ENCODE assay signal across 8 cellular contexts in genomic region chr19:2237869-2238153, GRCh38. TPM values are rescaled to one million over a fixed set of nuclear protein-coding genes. Genes with fewer than 3 reads are reported as not detected.
DNase-seq lines count a peak whose midpoint lies in the region; ATAC-seq and TF ChIP-seq lines count a peak whose summit lies in the region.
"Had no signal": no experiment of that assay in that cellular context is flagged by ENCODE, and none has a peak within 500 bp of the region (broad histone marks: within the 10 kb centered on the region; RNA-seq: fewer than 3 reads in every experiment).

No MANE protein-coding gene starts in this region.

- H3K9ac ChIP-seq in HCT116 (ENCODE audit: low read length), result peak overlapping the region; percentile 99

- H3K27me3 ChIP-seq in HCT116 (ENCODE audit: insufficient read depth, low read length), result no peaks in the 10 kb centered on the region
- no peaks in the 10 kb centered on the region for H3K27me3 ChIP-seq in spleen (replicated peaks in 1 of 7)

- H3K4me3 Mint-ChIP-seq in WTC11 (peak overlapping the region; percentile 93), glutamatergic neuron (ENCODE audit: unreplicated experiment) (peak overlapping the region; percentile 91)

- TF ChIP-seq CTCF in HCT116 (IDR thresholded peaks at IDR 0.05 in 2 of 3, conservative IDR thresholded peaks at IDR 0.05 in 1 of 3; ENCODE audit: borderline replicate concordance in 1 of 3, insufficient read depth in 1 of 3, low read depth in 2 of 3, low read length in 2 of 3) (no peak), WTC11 (IDR thresholded peaks at IDR 0.05) (no peak), glutamatergic neuron (IDR thresholded peaks at IDR 0.05; ENCODE audit: partially characterized antibody, unreplicated experiment) (no peak), spleen (IDR thresholded peaks at IDR 0.05 in 8 of 11, conservative IDR thresholded peaks at IDR 0.05 in 3 of 11) (no peak)

- H4K20me1 ChIP-seq in HCT116 (ENCODE audit: insufficient read depth), result peaks cover 32% of the 10 kb centered on the region; the same call in 1 of the 2 replicates

- TF ChIP-seq POLR2A in HCT116 (IDR thresholded peaks at IDR 0.05; ENCODE audit: borderline replicate concordance, extremely low read depth, insufficient read depth, insufficient read length) (no peak), spleen (IDR thresholded peaks at IDR 0.05) (no peak)

- H3K79me2 ChIP-seq in HCT116 (ENCODE audit: insufficient read depth, low read length), result peaks cover 95% of the 10 kb centered on the region

- intact Hi-C loops in HCT116 (cut with micrococcal nuclease) (loop anchor here (5.0 kb wide), 1 partner anchor 76 kb away; the partner anchor contains the start of gene DOT1L), spleen (cut with DNase I; ENCODE audit: low total_unique reads) (loop anchor here (2.0 to 10.0 kb wide), 3 partner anchors 33 to 154 kb away; partner anchors contain the start of gene DOT1L)

- H3K36me3 Mint-ChIP-seq in WTC11 (peaks cover 19% of the 10 kb centered on the region), glutamatergic neuron (ENCODE audit: unreplicated experiment) (no peaks in the 10 kb centered on the region)

- no peak overlapping the region for H2AFZ ChIP-seq in HCT116 (ENCODE audit: low read depth, low read length, poor library complexity, severe bottlenecking)

- TF ChIP-seq RAD21 in HCT116 (IDR thresholded peaks at IDR 0.05; ENCODE audit: low read depth), result no peak

- H3K9me3 ChIP-seq in HCT116 (ENCODE audit: control insufficient read depth in 1 of 2, insufficient read depth in 1 of 2, low read depth in 1 of 2, low read length in 2 of 2) (no peaks in the 10 kb centered on the region), spleen (no peaks in the 10 kb centered on the region)

- H3K4me1 ChIP-seq in HCT116 (ENCODE audit: control insufficient read depth in 1 of 2, insufficient read depth in 2 of 2, low read length in 2 of 2) (peaks cover 17 to 46% of the 10 kb centered on the region in 2 experiments; a peak in 3 of 4 replicates), spleen (peaks cover 62 to 90% (median 81%) of the 10 kb centered on the region in 6 donors)

- peaks cover 9 to 59% of the 10 kb centered on the region in 2 experiments for H3K36me3 ChIP-seq in HCT116 (ENCODE audit: control insufficient read depth in 1 of 2, insufficient read depth in 2 of 2, low read length in 2 of 2)
- H3K36me3 ChIP-seq in spleen, result peaks cover 0 to 37% (median 13%) of the 10 kb centered on the region in 6 donors

- peaks cover 42% of the 10 kb centered on the region for H3K4me1 Mint-ChIP-seq in WTC11
- peaks cover 32% of the 10 kb centered on the region for H3K4me1 Mint-ChIP-seq in glutamatergic neuron (ENCODE audit: low read depth, unreplicated experiment)

- POLR2A ChIA-PET in HCT116 (lab: Charles Lee) (no interaction called here), WTC11 (lab: Charles Lee) (no interaction called here)

- WGBS in spleen, 5 donors, result 59 to 79% (median 69%) methylated on average over 6 of the region's 6 CpGs

- H3K4me2 ChIP-seq in HCT116 (ENCODE audit: low read length), result peak overlapping the region; percentile 80

- peak overlapping the region; percentile 83 to 92 for H3K4me3 ChIP-seq in HCT116 (replicated peaks in 1 of 2; ENCODE audit: low read depth in 1 of 2, low read length in 2 of 2)
- peak overlapping the region in 7 of 8 donors; percentile 74 to 98 (median 95) for H3K4me3 ChIP-seq in spleen

- no TSS peak for BruUV-seq in HCT116 (replicated peaks; lab: Mats Ljungman, UMichigan)

- H3K9me3 Mint-ChIP-seq in WTC11 (no peaks in the 10 kb centered on the region), glutamatergic neuron (ENCODE audit: unreplicated experiment) (peaks cover 29% of the 10 kb centered on the region)

- peak overlapping the region; percentile 95 for H3K27ac ChIP-seq in HCT116 (ENCODE audit: low read depth, low read length)
- H3K27ac ChIP-seq in spleen, result peak overlapping the region in 6 of 8 donors; percentile 89 to 100 (median 98)

- CTCF ChIA-PET in HCT116 (lab: Charles Lee), result interaction anchor here (1.1 kb wide), 1 partner anchor 82 kb away, joined by 4 read pairs; no protein-coding TSS in a partner anchor
- CTCF ChIA-PET in WTC11 (lab: Charles Lee), result interaction anchor here (0.6 to 4.7 kb wide), 7 partner anchors 13 to 82 kb away, joined by 3 to 65 read pairs (median 12); partner anchors contain the start of gene AMH

- H3K27ac Mint-ChIP-seq in WTC11 (peak overlapping the region; percentile 99), glutamatergic neuron (ENCODE audit: unreplicated experiment) (peak overlapping the region; percentile 89)

- H3K27me3 Mint-ChIP-seq in WTC11 (ENCODE audit: low read depth) (peaks cover 5% of the 10 kb centered on the region; the same call in 1 of the 2 replicates), glutamatergic neuron (ENCODE audit: unreplicated experiment) (peaks cover 21% of the 10 kb centered on the region)

- RAD21 ChIA-PET in HCT116 (lab: Charles Lee; ENCODE audit: low non-redundant PET in 1 of 2, low total read pairs in 2 of 2, uncharacterized antibody in 2 of 2, unreplicated experiment in 2 of 2), result interaction anchor here in 1 of 2 experiments (1.0 kb wide), 1 partner anchor 82 kb away, joined by 4 read pairs; no protein-coding TSS in a partner anchor

- ATAC-seq in HCT116 (no peak), WTC11 (no peak), HG03159 (IDR thresholded peaks at IDR 0.05; ENCODE audit: unreplicated experiment) (no peak), HG03108 (IDR thresholded peaks at IDR 0.05; ENCODE audit: unreplicated experiment) (no peak)

- DNase-seq in HCT116 (ENCODE audit: low read depth, low spot score), result no peak
- DNase-seq in WTC11 (ENCODE audit: low spot score), result no peak
- no peak for DNase-seq in glutamatergic neuron
- no peak for DNase-seq in spleen
- no peak for DNase-seq in activated gamma-delta T cell (lab: John Stamatoyannopoulos, UW)
- DNase-seq: NCI-H446 had no signal

- no peaks in the 10 kb centered on the region for H3K9me2 ChIP-seq in HCT116 (ENCODE audit: insufficient read depth)

TF ChIP-seq in HCT116, 20 proteins besides CTCF, POLR2A, EP300 and RAD21 (continues in another document):
- TF ChIP-seq YY1 (IDR thresholded peaks at IDR 0.05; ENCODE audit: extremely low read depth, insufficient replicate concordance, low read depth, low read length) (no peak), SP1 (IDR thresholded peaks at IDR 0.05; ENCODE audit: low read depth) (no peak), CBX3 (IDR thresholded peaks at IDR 0.05; ENCODE audit: low read depth) (no peak), FOSL1 (IDR thresholded peaks at IDR 0.05; ENCODE audit: low read depth) (no peak), ZNF274 (IDR thresholded peaks at IDR 0.05; ENCODE audit: low read depth, low read length) (no peak), JUND (IDR thresholded peaks at IDR 0.05) (no peak)

TF ChIP-seq in WTC11, 78 proteins besides CTCF, POLR2A, EP300 and RAD21 (continues in another document):
- TF ChIP-seq SOX15 (CRISPR knock-in tag; IDR thresholded peaks at IDR 0.05) (no peak), ZNF121 (CRISPR knock-in tag; IDR thresholded peaks at IDR 0.05) (no peak), RELA (CRISPR knock-in tag; IDR thresholded peaks at IDR 0.05; ENCODE audit: borderline replicate concordance) (no peak), ATF2 (CRISPR knock-in tag; IDR thresholded peaks at IDR 0.05; ENCODE audit: borderline replicate concordance, low read depth) (no peak)

RNA-seq across cellular contexts. Expression of gene SF3A2, which starts 1.2 kb away (rescaled TPM):
- 166 TPM for total RNA-seq in HCT116 (2021; ENCODE audit: unreplicated experiment)
- 139 and 153 TPM in 2 replicates for polyA plus RNA-seq in HCT116 (2012)
- total RNA-seq in WTC11 (2021), result 167 to 184 TPM (median 169 TPM) in 3 replicates
- 101 TPM for total RNA-seq in glutamatergic neuron (ENCODE audit: unreplicated experiment)
- 10 to 100 TPM; 28.5 to 79.7 (median 66.6) TPM for total RNA-seq in spleen
- polyA plus RNA-seq in spleen, result 10 to 100 TPM; 35.1 to 50.4 (median 37.7) TPM

RNA-seq across cellular contexts. Expression of gene PLEKHJ1, which starts 1.7 kb away (rescaled TPM):
- total RNA-seq in HCT116 (2021; ENCODE audit: unreplicated experiment) (88.2 TPM), WTC11 (2021) (164 to 189 TPM (median 167 TPM) in 3 replicates), glutamatergic neuron (ENCODE audit: unreplicated experiment) (164 TPM), spleen (10 to 100 TPM; 37.7 to 66.6 (median 45.6) TPM)
- polyA plus RNA-seq in HCT116 (2012), result 62.8 and 76.0 TPM in 2 replicates
- 100 to 1,000 TPM in 1 of 3 donors, 10 to 100 TPM in 2; 78.5 to 117 (median 91.8) TPM for polyA plus RNA-seq in spleen

RNA-seq across cellular contexts. Expression of gene AMH, which starts 11.3 kb away (rescaled TPM):
- total RNA-seq in HCT116 (2021; ENCODE audit: unreplicated experiment) (42.8 TPM), WTC11 (2021) (4.7 to 11.2 TPM (median 5.2 TPM) in 3 replicates), glutamatergic neuron (ENCODE audit: unreplicated experiment) (11.0 TPM), spleen (1 to 10 TPM in 4 of 7 donors, under 1 TPM in 3; 0.79 to 5.7 (median 2.1) TPM)
- polyA plus RNA-seq in HCT116 (2012), result 14.0 and 14.4 TPM in 2 replicates
- 1 to 10 TPM in 1 of 3 donors, under 1 TPM in 2; 0.20 to 1.2 (median 0.58) TPM for polyA plus RNA-seq in spleen

RNA-seq across cellular contexts. Expression of gene JSRP1, which starts 18.4 kb away (rescaled TPM):
- total RNA-seq in HCT116 (2021; ENCODE audit: unreplicated experiment) (0.30 TPM), WTC11 (2021) (0.33 to 1.4 TPM (median 0.73 TPM) in 3 replicates), glutamatergic neuron (ENCODE audit: unreplicated experiment) (not detected), spleen (1 to 10 TPM; 1.2 to 4.8 (median 3.4) TPM)
- 1.3 and 1.5 TPM in 2 replicates for polyA plus RNA-seq in HCT116 (2012)
- polyA plus RNA-seq in spleen, result 1 to 10 TPM; 1.2 to 3.0 (median 2.8) TPM

RNA-seq across cellular contexts. Expression of gene PEAK3, which starts 44.2 kb away (rescaled TPM):
- not detected for total RNA-seq in HCT116 (2021; ENCODE audit: unreplicated experiment)
- polyA plus RNA-seq in HCT116 (2012), result 0.11 and 0.13 TPM in 2 replicates
- not detected in 3 replicates for total RNA-seq in WTC11 (2021)
- total RNA-seq in glutamatergic neuron (ENCODE audit: unreplicated experiment), result not detected
- total RNA-seq in spleen, result 10 to 100 TPM in 2 of 7 donors, 1 to 10 TPM in 5; 5.7 to 17.4 (median 6.8) TPM
- under 1 TPM; 0.30 to 0.93 (median 0.50) TPM for polyA plus RNA-seq in spleen
